In the genomic region with DNA sequence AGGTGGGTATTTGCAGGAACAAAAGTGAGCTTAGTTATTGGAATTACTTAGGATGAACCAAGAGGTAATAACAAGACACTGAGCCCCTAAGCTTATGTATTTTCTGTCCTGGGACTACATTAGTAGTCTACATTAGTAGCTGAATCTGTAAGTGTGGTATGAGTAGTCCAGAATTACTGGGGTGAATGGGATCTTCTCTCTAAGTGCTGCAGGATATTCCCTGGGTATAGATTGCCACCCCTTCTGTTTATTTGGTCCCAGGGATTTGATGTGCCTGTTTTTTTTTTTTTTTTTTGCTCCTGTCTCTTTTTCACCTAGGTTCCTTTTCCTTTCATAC, we compare ENCODE assay signal across 12 cellular contexts. TPM values are rescaled to one million over a fixed set of nuclear protein-coding genes. Genes with fewer than 3 reads are reported as not detected.
DNase-seq lines count a peak whose midpoint lies in the region; ATAC-seq and TF ChIP-seq lines count a peak whose summit lies in the region.
"Had no signal": no experiment of that assay in that cellular context is flagged by ENCODE, and none has a peak within 500 bp of the region (broad histone marks: within the 10 kb centered on the region; RNA-seq: fewer than 3 reads in every experiment).

No MANE protein-coding gene starts in this region.

- H3K9me3 Mint-ChIP-seq in WTC11 (no peaks in the 10 kb centered on the region), neural progenitor cell (no peaks in the 10 kb centered on the region)

- DNase-seq in WTC11 (ENCODE audit: low spot score) (no peak), neural progenitor cell (ENCODE audit: low spot score) (no peak), ACHN (no peak), tibial artery (no peak), SK-N-DZ (ENCODE audit: low spot score) (no peak)
- DNase-seq: activated T-cell treated with anti-CD3 and anti-CD28 coated beads for 4 hours, NCI-H1417, psoas muscle had no signal

- H3K4me2 ChIP-seq in neural progenitor cell, result peak overlapping the region; percentile 19

- H3K4me1 ChIP-seq in neural progenitor cell (peaks cover 40% of the 10 kb centered on the region), tibial artery (peaks cover 0 to 47% (median 11%) of the 10 kb centered on the region in 4 donors)

- H3K36me3 ChIP-seq in neural progenitor cell (no peaks in the 10 kb centered on the region), tibial artery (no peaks in the 10 kb centered on the region)
- H3K36me3 ChIP-seq: SJSA1 had no signal

- intact Hi-C loops in tibial artery (cut with DNase I; ENCODE audit: low total_unique reads), result no loop called here

- H3K4me3 Mint-ChIP-seq in WTC11 (no peak overlapping the region), neural progenitor cell (no peak overlapping the region)

- H3K9ac ChIP-seq in neural progenitor cell, result no peak overlapping the region

- H3K27ac Mint-ChIP-seq in WTC11 (peak overlapping the region; percentile 68), neural progenitor cell (no peak overlapping the region)

- in situ Hi-C loops in ACHN (cut with HindIII; ENCODE audit: low pct_ligation_motif_present, low pct_unique_long_range_greater_than_20kb, low sequenced_read_pairs), result no loop called here

- CTCF ChIA-PET in WTC11 (lab: Charles Lee), result no interaction called here

- H3K27me3 Mint-ChIP-seq in WTC11 (ENCODE audit: low read depth) (no peaks in the 10 kb centered on the region), neural progenitor cell (ENCODE audit: insufficient read depth, low read depth) (no peaks in the 10 kb centered on the region)

- TF ChIP-seq CTCF in WTC11 (IDR thresholded peaks at IDR 0.05) (no peak), neural progenitor cell (IDR thresholded peaks at IDR 0.05) (no peak), tibial artery (IDR thresholded peaks at IDR 0.05) (no peak)

- H2AFZ ChIP-seq in neural progenitor cell (replicated peaks), result no peak overlapping the region

- peaks cover 60% of the 10 kb centered on the region for H4K20me1 ChIP-seq in neural progenitor cell (ENCODE audit: low read depth)

- H3K36me3 Mint-ChIP-seq in WTC11 (peaks cover 5% of the 10 kb centered on the region; the same call in 1 of the 2 replicates), neural progenitor cell (peaks cover 5% of the 10 kb centered on the region)

- H3F3A ChIP-seq in neural progenitor cell (ENCODE audit: low read depth), result peaks cover 5% of the 10 kb centered on the region

- H3K27me3 ChIP-seq in neural progenitor cell (no peaks in the 10 kb centered on the region), tibial artery (no peaks in the 10 kb centered on the region)
- H3K27me3 ChIP-seq: SJSA1 had no signal

- H3K9me3 ChIP-seq in neural progenitor cell (ENCODE audit: low read depth) (no peaks in the 10 kb centered on the region), tibial artery (no peaks in the 10 kb centered on the region)
- H3K9me3 ChIP-seq: psoas muscle, SJSA1 had no signal

- peaks cover 100% of the 10 kb centered on the region for H3K79me2 ChIP-seq in neural progenitor cell (ENCODE audit: low read depth)

- H3K27ac ChIP-seq in neural progenitor cell (no peak overlapping the region), tibial artery (no peak overlapping the region)
- H3K27ac ChIP-seq: psoas muscle had no signal

- no peak overlapping the region for H3K4me3 ChIP-seq in neural progenitor cell
- no peak overlapping the region for H3K4me3 ChIP-seq in tibial artery
- H3K4me3 ChIP-seq: psoas muscle, SJSA1 had no signal

- peaks cover 61% of the 10 kb centered on the region for H3K4me1 Mint-ChIP-seq in WTC11
- H3K4me1 Mint-ChIP-seq in neural progenitor cell, result peaks cover 19% of the 10 kb centered on the region

- POLR2A ChIA-PET in WTC11 (lab: Charles Lee), result interaction anchor here (0.7 kb wide), 1 partner anchor 109 kb away, joined by 3 read pairs; no protein-coding TSS in a partner anchor

- peak; percentile 42 for ATAC-seq in GM18907 (IDR thresholded peaks at IDR 0.05; ENCODE audit: unreplicated experiment)
- ATAC-seq in HG02840 (IDR thresholded peaks at IDR 0.05; ENCODE audit: low FRiP score, unreplicated experiment), result peak; percentile 32
- ATAC-seq in WTC11, result no peak; the same call in 1 of the 2 replicates
- no peak for ATAC-seq in GM21717 (IDR thresholded peaks at IDR 0.05; ENCODE audit: unreplicated experiment)
- ATAC-seq: psoas muscle had no signal

TF ChIP-seq in WTC11, 78 proteins besides CTCF, POLR2A, EP300 and RAD21 (continues in another document):
- TF ChIP-seq FOXJ3 (CRISPR knock-in tag; IDR thresholded peaks at IDR 0.05; ENCODE audit: borderline replicate concordance) (no peak), SMAD4 (CRISPR knock-in tag; IDR thresholded peaks at IDR 0.05) (no peak), ZNF263 (CRISPR knock-in tag; IDR thresholded peaks at IDR 0.05; ENCODE audit: low read depth) (no peak), TCF7 (CRISPR knock-in tag; IDR thresholded peaks at IDR 0.05; ENCODE audit: low read depth) (no peak), SMAD3 (CRISPR knock-in tag; IDR thresholded peaks at IDR 0.05; ENCODE audit: borderline replicate concordance) (no peak), SOX15 (CRISPR knock-in tag; IDR thresholded peaks at IDR 0.05) (no peak), ZBTB21 (CRISPR knock-in tag; IDR thresholded peaks at IDR 0.05; ENCODE audit: borderline replicate concordance) (no peak), ZNF121 (CRISPR knock-in tag; IDR thresholded peaks at IDR 0.05) (no peak)
- TF ChIP-seq, protein P1, sequence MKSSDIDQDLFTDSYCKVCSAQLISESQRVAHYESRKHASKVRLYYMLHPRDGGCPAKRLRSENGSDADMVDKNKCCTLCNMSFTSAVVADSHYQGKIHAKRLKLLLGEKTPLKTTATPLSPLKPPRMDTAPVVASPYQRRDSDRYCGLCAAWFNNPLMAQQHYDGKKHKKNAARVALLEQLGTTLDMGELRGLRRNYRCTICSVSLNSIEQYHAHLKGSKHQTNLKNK (CRISPR knock-in tag; IDR thresholded peaks at IDR 0.05), result no peak
- TF ChIP-seq, protein P2, sequence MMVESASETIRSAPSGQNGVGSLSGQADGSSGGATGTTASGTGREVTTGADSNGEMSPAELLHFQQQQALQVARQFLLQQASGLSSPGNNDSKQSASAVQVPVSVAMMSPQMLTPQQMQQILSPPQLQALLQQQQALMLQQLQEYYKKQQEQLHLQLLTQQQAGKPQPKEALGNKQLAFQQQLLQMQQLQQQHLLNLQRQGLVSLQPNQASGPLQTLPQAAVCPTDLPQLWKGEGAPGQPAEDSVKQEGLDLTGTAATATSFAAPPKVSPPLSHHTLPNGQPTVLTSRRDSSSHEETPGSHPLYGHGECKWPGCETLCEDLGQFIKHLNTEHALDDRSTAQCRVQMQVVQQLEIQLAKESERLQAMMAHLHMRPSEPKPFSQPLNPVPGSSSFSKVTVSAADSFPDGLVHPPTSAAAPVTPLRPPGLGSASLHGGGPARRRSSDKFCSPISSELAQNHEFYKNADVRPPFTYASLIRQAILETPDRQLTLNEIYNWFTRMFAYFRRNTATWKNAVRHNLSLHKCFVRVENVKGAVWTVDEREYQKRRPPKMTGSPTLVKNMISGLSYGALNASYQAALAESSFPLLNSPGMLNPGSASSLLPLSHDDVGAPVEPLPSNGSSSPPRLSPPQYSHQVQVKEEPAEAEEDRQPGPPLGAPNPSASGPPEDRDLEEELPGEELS (CRISPR knock-in tag; IDR thresholded peaks at IDR 0.05), result no peak
- TF ChIP-seq, protein P3, sequence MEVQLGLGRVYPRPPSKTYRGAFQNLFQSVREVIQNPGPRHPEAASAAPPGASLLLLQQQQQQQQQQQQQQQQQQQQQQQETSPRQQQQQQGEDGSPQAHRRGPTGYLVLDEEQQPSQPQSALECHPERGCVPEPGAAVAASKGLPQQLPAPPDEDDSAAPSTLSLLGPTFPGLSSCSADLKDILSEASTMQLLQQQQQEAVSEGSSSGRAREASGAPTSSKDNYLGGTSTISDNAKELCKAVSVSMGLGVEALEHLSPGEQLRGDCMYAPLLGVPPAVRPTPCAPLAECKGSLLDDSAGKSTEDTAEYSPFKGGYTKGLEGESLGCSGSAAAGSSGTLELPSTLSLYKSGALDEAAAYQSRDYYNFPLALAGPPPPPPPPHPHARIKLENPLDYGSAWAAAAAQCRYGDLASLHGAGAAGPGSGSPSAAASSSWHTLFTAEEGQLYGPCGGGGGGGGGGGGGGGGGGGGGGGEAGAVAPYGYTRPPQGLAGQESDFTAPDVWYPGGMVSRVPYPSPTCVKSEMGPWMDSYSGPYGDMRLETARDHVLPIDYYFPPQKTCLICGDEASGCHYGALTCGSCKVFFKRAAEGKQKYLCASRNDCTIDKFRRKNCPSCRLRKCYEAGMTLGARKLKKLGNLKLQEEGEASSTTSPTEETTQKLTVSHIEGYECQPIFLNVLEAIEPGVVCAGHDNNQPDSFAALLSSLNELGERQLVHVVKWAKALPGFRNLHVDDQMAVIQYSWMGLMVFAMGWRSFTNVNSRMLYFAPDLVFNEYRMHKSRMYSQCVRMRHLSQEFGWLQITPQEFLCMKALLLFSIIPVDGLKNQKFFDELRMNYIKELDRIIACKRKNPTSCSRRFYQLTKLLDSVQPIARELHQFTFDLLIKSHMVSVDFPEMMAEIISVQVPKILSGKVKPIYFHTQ (CRISPR knock-in tag; IDR thresholded peaks at IDR 0.05), result no peak
- TF ChIP-seq, protein P4, sequence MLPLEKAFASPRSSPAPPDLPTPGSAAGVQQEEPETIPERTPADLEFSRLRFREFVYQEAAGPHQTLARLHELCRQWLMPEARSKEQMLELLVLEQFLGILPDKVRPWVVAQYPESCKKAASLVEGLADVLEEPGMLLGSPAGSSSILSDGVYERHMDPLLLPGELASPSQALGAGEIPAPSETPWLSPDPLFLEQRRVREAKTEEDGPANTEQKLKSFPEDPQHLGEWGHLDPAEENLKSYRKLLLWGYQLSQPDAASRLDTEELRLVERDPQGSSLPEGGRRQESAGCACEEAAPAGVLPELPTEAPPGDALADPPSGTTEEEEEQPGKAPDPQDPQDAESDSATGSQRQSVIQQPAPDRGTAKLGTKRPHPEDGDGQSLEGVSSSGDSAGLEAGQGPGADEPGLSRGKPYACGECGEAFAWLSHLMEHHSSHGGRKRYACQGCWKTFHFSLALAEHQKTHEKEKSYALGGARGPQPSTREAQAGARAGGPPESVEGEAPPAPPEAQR (CRISPR knock-in tag; IDR thresholded peaks at IDR 0.05), result no peak
- TF ChIP-seq, protein P5, sequence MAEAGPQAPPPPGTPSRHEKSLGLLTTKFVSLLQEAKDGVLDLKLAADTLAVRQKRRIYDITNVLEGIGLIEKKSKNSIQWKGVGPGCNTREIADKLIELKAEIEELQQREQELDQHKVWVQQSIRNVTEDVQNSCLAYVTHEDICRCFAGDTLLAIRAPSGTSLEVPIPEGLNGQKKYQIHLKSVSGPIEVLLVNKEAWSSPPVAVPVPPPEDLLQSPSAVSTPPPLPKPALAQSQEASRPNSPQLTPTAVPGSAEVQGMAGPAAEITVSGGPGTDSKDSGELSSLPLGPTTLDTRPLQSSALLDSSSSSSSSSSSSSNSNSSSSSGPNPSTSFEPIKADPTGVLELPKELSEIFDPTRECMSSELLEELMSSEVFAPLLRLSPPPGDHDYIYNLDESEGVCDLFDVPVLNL (CRISPR knock-in tag; IDR thresholded peaks at IDR 0.05; ENCODE audit: borderline replicate concordance, low read depth), result no peak

RNA-seq across cellular contexts. Expression of a gene that starts 5.9 kb away (rescaled TPM):
- 62.3 to 77.0 TPM (median 62.3 TPM) in 3 replicates for total RNA-seq in WTC11 (2021)
- total RNA-seq in neural progenitor cell (ENCODE audit: low replicate concordance), result 32.7 and 55.3 TPM in 2 replicates
- 4.1 and 5.1 TPM in 2 replicates for polyA plus RNA-seq in SK-N-DZ (2014; cell fraction: cytosol; rRNA removed)
- 5.9 and 7.3 TPM in 2 replicates for polyA plus RNA-seq in SK-N-DZ (2014; cell fraction: nucleus; rRNA removed)

Comparison
In these comparisons a context has a peak if more than half of its experiments do, and no peak if none do; other contexts are left out.
1. ATAC-seq: peak in GM18907 (single experiment) and HG02840 (single experiment); none in WTC11 (single experiment) and GM21717 (single experiment).